ENCODE assay signal across 1 cellular context in genomic region chr19:45514376-45515051, GRCh38.
A peak's percentile ranks its signal among the peaks of the same experiment; 100 is the strongest.
TF ChIP-seq lines count a peak whose summit lies in the region.

No MANE protein-coding gene starts in this region.

TF ChIP-seq in HepG2, 621 proteins besides CTCF, POLR2A, EP300 and RAD21 (continued from another document):
- TF ChIP-seq ZHX2 (IDR thresholded peaks at IDR 0.05; ENCODE audit: low read depth) (no peak), ZHX2 (CRISPR knock-in tag; IDR thresholded peaks at IDR 0.05; ENCODE audit: borderline replicate concordance) (no peak), SP4 (CRISPR knock-in tag; IDR thresholded peaks at IDR 0.05) (peak; percentile 74; the same call in 1 of the 2 replicates), ZNF644 (CRISPR knock-in tag; IDR thresholded peaks at IDR 0.05; ENCODE audit: low read depth) (no peak), ZMYM2 (CRISPR knock-in tag; IDR thresholded peaks at IDR 0.05) (peak; percentile 98), RCOR2 (CRISPR knock-in tag; IDR thresholded peaks at IDR 0.05) (peak; percentile 86), CEBPB (IDR thresholded peaks at IDR 0.05; ENCODE audit: borderline replicate concordance, low read depth, low read length) (no peak), ZNF382 (CRISPR knock-in tag; IDR thresholded peaks at IDR 0.05; ENCODE audit: borderline replicate concordance) (no peak), ZNF274 (CRISPR knock-in tag; IDR thresholded peaks at IDR 0.05) (no peak), DPF2 (CRISPR knock-in tag; IDR thresholded peaks at IDR 0.05; ENCODE audit: borderline replicate concordance, low read depth) (no peak; the same call in 1 of the 2 replicates), ZNF280D (CRISPR knock-in tag; IDR thresholded peaks at IDR 0.05) (no peak), IRF2 (CRISPR knock-in tag; IDR thresholded peaks at IDR 0.05) (peak; percentile 71; the same call in 1 of the 2 replicates), ZNF660 (CRISPR knock-in tag; IDR thresholded peaks at IDR 0.05; ENCODE audit: borderline replicate concordance, low read depth) (no peak), SMC3 (IDR thresholded peaks at IDR 0.05; ENCODE audit: low read length) (no peak), ZNF263 (CRISPR knock-in tag; IDR thresholded peaks at IDR 0.05) (no peak), SRSF4 (IDR thresholded peaks at IDR 0.05; ENCODE audit: low read depth, low read length, poor library complexity, severe bottlenecking) (no peak), UBTF (CRISPR knock-in tag; IDR thresholded peaks at IDR 0.05) (peak; percentile 63), ZNF367 (CRISPR knock-in tag; IDR thresholded peaks at IDR 0.05; ENCODE audit: borderline replicate concordance) (no peak), AFF4 (CRISPR knock-in tag; IDR thresholded peaks at IDR 0.05) (no peak), ZNF160 (CRISPR knock-in tag; IDR thresholded peaks at IDR 0.05) (no peak), TERF1 (CRISPR knock-in tag; IDR thresholded peaks at IDR 0.05) (no peak), RBFOX2 (IDR thresholded peaks at IDR 0.05; ENCODE audit: low read depth, low read length) (peak; percentile 83), ZZZ3 (CRISPR knock-in tag; IDR thresholded peaks at IDR 0.05; ENCODE audit: borderline replicate concordance) (no peak), ZNF362 (CRISPR knock-in tag; IDR thresholded peaks at IDR 0.05; ENCODE audit: borderline replicate concordance) (no peak), SIX1 (CRISPR knock-in tag; IDR thresholded peaks at IDR 0.05; ENCODE audit: borderline replicate concordance) (peak; percentile 17; the same call in 1 of the 2 replicates), TFAP4 (IDR thresholded peaks at IDR 0.05; ENCODE audit: borderline replicate concordance, low read depth) (peak; percentile 11; the same call in 1 of the 2 replicates), KLF12 (CRISPR knock-in tag; IDR thresholded peaks at IDR 0.05; ENCODE audit: borderline replicate concordance) (peak; percentile 69; the same call in 1 of the 2 replicates), SNAPC2 (CRISPR knock-in tag; IDR thresholded peaks at IDR 0.05) (no peak), SRSF1 (optimal IDR thresholded peaks at IDR 0.05; ENCODE audit: low read depth, low read length) (no peak), KLF11 (CRISPR knock-in tag; IDR thresholded peaks at IDR 0.05) (peak; percentile 81; the same call in 1 of the 2 replicates)
